ENCODE assay signal across 12 cellular contexts in genomic region chr5:10513501-10514442, GRCh38. TPM values are rescaled to one million over a fixed set of nuclear protein-coding genes. Genes with fewer than 3 reads are reported as not detected.
DNase-seq lines count a peak whose midpoint lies in the region; ATAC-seq and TF ChIP-seq lines count a peak whose summit lies in the region.
"Had no signal": no experiment of that assay in that cellular context is flagged by ENCODE, and none has a peak within 500 bp of the region (broad histone marks: within the 10 kb centered on the region; RNA-seq: fewer than 3 reads in every experiment).

No MANE protein-coding gene starts in this region.

- no peak overlapping the region for H3K9ac ChIP-seq in mesenchymal stem cell (ENCODE audit: low read length)

- H3K27me3 Mint-ChIP-seq in Caco-2 (ENCODE audit: insufficient read depth, unreplicated experiment) = no peaks in the 10 kb centered on the region

- H3K4me2 ChIP-seq in mesenchymal stem cell (ENCODE audit: low read length, poor library complexity, severe bottlenecking) = peak overlapping the region; percentile 21

- H3K27ac ChIP-seq in mesenchymal stem cell (ENCODE audit: low read length, poor library complexity, severe bottlenecking) (peak overlapping the region; percentile 93), ascending aorta (no peak overlapping the region)
- H3K27ac ChIP-seq: dorsolateral prefrontal cortex, testis had no signal

- H3K36me3 ChIP-seq in Caco-2 (ENCODE audit: control insufficient read depth, insufficient read depth, low read length) = no peaks in the 10 kb centered on the region; the same call in 1 of the 2 replicates
- H3K36me3 ChIP-seq in MG63 = no peaks in the 10 kb centered on the region
- no peaks in the 10 kb centered on the region for H3K36me3 ChIP-seq in mesenchymal stem cell (ENCODE audit: control insufficient read depth in 1 of 2, insufficient read depth in 2 of 2, low read depth in 1 of 2, low read length in 2 of 2)
- no peaks in the 10 kb centered on the region for H3K36me3 ChIP-seq in ascending aorta

- intact Hi-C loops in Caco-2 (cut with micrococcal nuclease; ENCODE audit: unreplicated experiment) = no loop called here
- intact Hi-C loops in head of caudate nucleus (cut with DNase I) = no loop called here
- intact Hi-C loops in ascending aorta (cut with DNase I) = no loop called here

- no peak overlapping the region for H3K23ac ChIP-seq in mesenchymal stem cell (ENCODE audit: low read length in 2 of 2)

- no peaks in the 10 kb centered on the region for H3K36me3 Mint-ChIP-seq in Caco-2 (ENCODE audit: insufficient read depth, unreplicated experiment)

- POLR2A ChIA-PET in Caco-2 (lab: Charles Lee) = no interaction called here

- H3K4me1 ChIP-seq in Caco-2 = peaks cover 14% of the 10 kb centered on the region
- H3K4me1 ChIP-seq in mesenchymal stem cell (ENCODE audit: control insufficient read depth, insufficient read depth, low read depth, low read length) = peaks cover 22% of the 10 kb centered on the region
- no peaks in the 10 kb centered on the region for H3K4me1 ChIP-seq in ascending aorta
- H3K4me1 ChIP-seq: testis had no signal

- H3K4me3 ChIP-seq in Caco-2 (ENCODE audit: low read depth, low read length) = no peak overlapping the region
- no peak overlapping the region for H3K4me3 ChIP-seq in MG63
- H3K4me3 ChIP-seq in mesenchymal stem cell (ENCODE audit: insufficient read depth in 1 of 2, low read depth in 1 of 2, low read length in 2 of 2) = no peak overlapping the region
- no peak overlapping the region for H3K4me3 ChIP-seq in ascending aorta
- H3K4me3 ChIP-seq: dorsolateral prefrontal cortex, testis had no signal

- H2BK120ac ChIP-seq in mesenchymal stem cell (ENCODE audit: low read depth, low read length) = no peak overlapping the region

- no peaks in the 10 kb centered on the region for H3K27me3 ChIP-seq in Caco-2 (replicated peaks; ENCODE audit: control insufficient read depth, insufficient read depth, low read length)
- no peaks in the 10 kb centered on the region for H3K27me3 ChIP-seq in MG63
- no peaks in the 10 kb centered on the region for H3K27me3 ChIP-seq in mesenchymal stem cell (ENCODE audit: control insufficient read depth in 1 of 2, insufficient read depth in 1 of 2, low read length in 2 of 2)
- H3K27me3 ChIP-seq in ascending aorta = no peaks in the 10 kb centered on the region
- H3K27me3 ChIP-seq: dorsolateral prefrontal cortex, testis had no signal

- H3K4ac ChIP-seq in mesenchymal stem cell (ENCODE audit: low read depth in 1 of 2, low read length in 2 of 2) = no peak overlapping the region

- no peak overlapping the region for H3K4me3 Mint-ChIP-seq in Caco-2 (ENCODE audit: unreplicated experiment)

- TF ChIP-seq CTCF in Caco-2 (IDR thresholded peaks at IDR 0.05; ENCODE audit: insufficient read depth in 1 of 2, low read depth in 1 of 2, low read length in 1 of 2, severe bottlenecking in 1 of 2, unreplicated experiment in 1 of 2) (no peak), ascending aorta (IDR thresholded peaks at IDR 0.05) (no peak)

- DNase-seq in Caco-2 = peak; percentile 24 to 51
- DNase-seq in MG63 = peak; percentile 66
- peak; percentile 92 to 94 for DNase-seq in dermis microvascular lymphatic vessel endothelial cell (ENCODE audit: low read depth in 2 of 2)
- peak; percentile 68 for DNase-seq in mesenchymal stem cell
- no peak for DNase-seq in head of caudate nucleus
- DNase-seq in ascending aorta (ENCODE audit: low spot score in 2 of 2) = no peak
- no peak for DNase-seq in MV-4-11 (lab: John Stamatoyannopoulos, UW)
- DNase-seq: DMS153, testis had no signal

- peak overlapping the region in 1 of 2 experiments; percentile 54 for H2BK12ac ChIP-seq in mesenchymal stem cell (ENCODE audit: low read length in 2 of 2)

- H3K79me1 ChIP-seq in mesenchymal stem cell (replicated peaks; ENCODE audit: low read length, poor library complexity, severe bottlenecking) = no peaks in the 10 kb centered on the region

- H3K9me3 ChIP-seq in Caco-2 (no peaks in the 10 kb centered on the region), MG63 (no peaks in the 10 kb centered on the region; the same call in 1 of the 2 replicates), mesenchymal stem cell (ENCODE audit: control insufficient read depth, low read length) (peaks cover 4% of the 10 kb centered on the region), ascending aorta (peaks cover 0 to 4% of the 10 kb centered on the region in 2 donors)
- H3K9me3 ChIP-seq: testis had no signal

- H2AK5ac ChIP-seq in mesenchymal stem cell (ENCODE audit: low read length, severe bottlenecking) = peak overlapping the region; percentile 59

- no peak for ATAC-seq in HG03460 (IDR thresholded peaks at IDR 0.05; ENCODE audit: unreplicated experiment)
- ATAC-seq: Right ventricle myocardium inferior had no signal

- H2BK5ac ChIP-seq in mesenchymal stem cell (ENCODE audit: low read depth, low read length, poor library complexity, severe bottlenecking) = peak overlapping the region; percentile 49

- H4K91ac ChIP-seq in mesenchymal stem cell (ENCODE audit: low read length) = peak overlapping the region; percentile 37

- WGBS in mesenchymal stem cell = 23% methylated on average over 8 of the region's 10 CpGs

- H4K8ac ChIP-seq in mesenchymal stem cell (ENCODE audit: low read length) = no peak overlapping the region

- no TSS peak for BruUV-seq in Caco-2 (replicated peaks; lab: Mats Ljungman, UMichigan)

- peaks cover 6% of the 10 kb centered on the region for H3K9me3 Mint-ChIP-seq in Caco-2 (ENCODE audit: unreplicated experiment)

- H3K14ac ChIP-seq in mesenchymal stem cell (ENCODE audit: low read length in 2 of 2) = no peak overlapping the region

- no peak overlapping the region for H2BK15ac ChIP-seq in mesenchymal stem cell (ENCODE audit: low read depth, poor library complexity, severe bottlenecking)

- CTCF ChIA-PET in Caco-2 (lab: Charles Lee) = interaction anchor here (0.6 kb wide), 2 partner anchors 51 to 146 kb away, joined by 3 to 4 read pairs; no protein-coding TSS in a partner anchor

- H2AFZ ChIP-seq in mesenchymal stem cell (ENCODE audit: low read depth, low read length) = no peak overlapping the region

- peaks cover 16% of the 10 kb centered on the region for H3K4me1 Mint-ChIP-seq in Caco-2 (ENCODE audit: low read depth, unreplicated experiment)

- H3K18ac ChIP-seq in mesenchymal stem cell (ENCODE audit: low read depth in 1 of 2, low read length in 2 of 2) = peak overlapping the region; percentile 60 to 67

- H3K27ac Mint-ChIP-seq in Caco-2 (ENCODE audit: unreplicated experiment) = no peak overlapping the region

RNA-seq across cellular contexts. Expression of gene ANKRD33B, which starts 50.1 kb away (rescaled TPM):
- 22.8 and 25.3 TPM in 2 replicates for total RNA-seq in Caco-2 (2022)
- 9.6 and 10.4 TPM in 2 replicates for total RNA-seq in MG63 (2014; rRNA removed; shearing (Covaris generic); ENCODE audit: low replicate concordance)
- total RNA-seq in dermis microvascular lymphatic vessel endothelial cell = 2.1 TPM in 2 replicates
- polyA plus RNA-seq in mesenchymal stem cell (2013, experiment 1 of 2) = 0.64 TPM
- 0.71 TPM for polyA plus RNA-seq in mesenchymal stem cell (2013, experiment 2 of 2)
- 7.2 TPM for total RNA-seq in ascending aorta

Comparison
In these comparisons a context has a peak if more than half of its experiments do, and no peak if none do; other contexts are left out.
1. DNase-seq: peak in Caco-2 (2 of 2), MG63 (single experiment), dermis microvascular lymphatic vessel endothelial cell (2 of 2) and mesenchymal stem cell (single experiment); none in head of caudate nucleus (0 of 42), ascending aorta (0 of 2) and MV-4-11 (single experiment).